19 cellular contexts compared by ENCODE assay signal in genomic region chr2:19864369-19864768, GRCh38. TPM values are rescaled to one million over a fixed set of nuclear protein-coding genes. Genes with fewer than 3 reads are reported as not detected.
DNase-seq lines count a peak whose midpoint lies in the region; ATAC-seq and TF ChIP-seq lines count a peak whose summit lies in the region.
"Had no signal": no experiment of that assay in that cellular context is flagged by ENCODE, and none has a peak within 500 bp of the region (broad histone marks: within the 10 kb centered on the region; RNA-seq: fewer than 3 reads in every experiment).

No MANE protein-coding gene starts in this region.

- H3K23ac ChIP-seq in mesenchymal stem cell (ENCODE audit: low read length in 2 of 2) = no peak overlapping the region

- no peak for TF ChIP-seq CTCF in GM12865 (IDR thresholded peaks at IDR 0.05; ENCODE audit: insufficient read depth, low read depth, low read length, missing control alignments)
- no peak for TF ChIP-seq CTCF in thyroid gland (IDR thresholded peaks at IDR 0.05)

- H3K18ac ChIP-seq in mesenchymal stem cell (ENCODE audit: low read depth in 1 of 2, low read length in 2 of 2) = no peak overlapping the region

- H3K9me3 ChIP-seq in mesenchymal stem cell (ENCODE audit: control insufficient read depth, low read length) (no peaks in the 10 kb centered on the region), thyroid gland (no peaks in the 10 kb centered on the region)
- H3K9me3 ChIP-seq: BLaER1, MG63, SJSA1 had no signal

- H2BK15ac ChIP-seq in mesenchymal stem cell (ENCODE audit: low read depth, poor library complexity, severe bottlenecking) = peak overlapping the region; percentile 9

- no peak overlapping the region for H3K4ac ChIP-seq in mesenchymal stem cell (ENCODE audit: low read depth in 1 of 2, low read length in 2 of 2)

- TF ChIP-seq POLR2A in thyroid gland (IDR thresholded peaks at IDR 0.05) = no peak

- no peak for ATAC-seq in HG02870 (IDR thresholded peaks at IDR 0.05; ENCODE audit: unreplicated experiment)

- no peaks in the 10 kb centered on the region for H3K79me1 ChIP-seq in mesenchymal stem cell (replicated peaks; ENCODE audit: low read length, poor library complexity, severe bottlenecking)

- no peak overlapping the region for H2BK12ac ChIP-seq in mesenchymal stem cell (ENCODE audit: low read length in 2 of 2)

- H3K27ac ChIP-seq in mesenchymal stem cell (ENCODE audit: low read length, poor library complexity, severe bottlenecking) (no peak overlapping the region), thyroid gland (no peak overlapping the region)
- H3K27ac ChIP-seq: BLaER1, KMS-11, PC-9, SJSA1 had no signal

- peak overlapping the region; percentile 45 for H2AK5ac ChIP-seq in mesenchymal stem cell (ENCODE audit: low read length, severe bottlenecking)

- H2BK5ac ChIP-seq in mesenchymal stem cell (ENCODE audit: low read depth, low read length, poor library complexity, severe bottlenecking) = peak overlapping the region; percentile 26

- H3K4me2 ChIP-seq in mesenchymal stem cell (ENCODE audit: low read length, poor library complexity, severe bottlenecking) = no peak overlapping the region
- H3K4me2 ChIP-seq: BLaER1, KMS-11, PC-9 had no signal

- no peaks in the 10 kb centered on the region for H3K36me3 ChIP-seq in mesenchymal stem cell (ENCODE audit: control insufficient read depth in 1 of 2, insufficient read depth in 2 of 2, low read depth in 1 of 2, low read length in 2 of 2)
- H3K36me3 ChIP-seq in thyroid gland = no peaks in the 10 kb centered on the region
- H3K36me3 ChIP-seq: BLaER1, MG63, SJSA1 had no signal

- H3K4me3 ChIP-seq in GM12865 (ENCODE audit: low read depth, low read length) (no peak overlapping the region), mesenchymal stem cell (ENCODE audit: insufficient read depth in 1 of 2, low read depth in 1 of 2, low read length in 2 of 2) (no peak overlapping the region), thyroid gland (replicated peaks in 1 of 3) (no peak overlapping the region)
- H3K4me3 ChIP-seq: BLaER1, MG63, PC-9, SJSA1 had no signal

- H3K27me3 ChIP-seq in mesenchymal stem cell (ENCODE audit: control insufficient read depth in 1 of 2, insufficient read depth in 1 of 2, low read length in 2 of 2) (peaks cover 0 to 5% of the 10 kb centered on the region in 2 experiments), thyroid gland (no peaks in the 10 kb centered on the region)
- H3K27me3 ChIP-seq: MG63, SJSA1 had no signal

- H4K91ac ChIP-seq in mesenchymal stem cell (ENCODE audit: low read length) = no peak overlapping the region

- H4K8ac ChIP-seq in mesenchymal stem cell (ENCODE audit: low read length) = no peak overlapping the region

- no peak overlapping the region for H3K9ac ChIP-seq in mesenchymal stem cell (ENCODE audit: low read length)
- H3K9ac ChIP-seq: BLaER1, KMS-11 had no signal

- H2AFZ ChIP-seq in mesenchymal stem cell (ENCODE audit: low read depth, low read length) = no peak overlapping the region
- H2AFZ ChIP-seq: PC-9 had no signal

- peaks cover 39% of the 10 kb centered on the region for H3K4me1 ChIP-seq in mesenchymal stem cell (ENCODE audit: control insufficient read depth, insufficient read depth, low read depth, low read length)
- H3K4me1 ChIP-seq in thyroid gland = peaks cover 5 to 13% of the 10 kb centered on the region in 2 donors
- H3K4me1 ChIP-seq: BLaER1 had no signal

- 83% methylated on average over 12 of the region's 12 CpGs for WGBS in mesenchymal stem cell
- WGBS in thyroid gland, 2 donors = 86 to 93% methylated on average over 12 of the region's 12 CpGs

- no peak overlapping the region for H3K14ac ChIP-seq in mesenchymal stem cell (ENCODE audit: low read length in 2 of 2)

- intact Hi-C loops in thyroid gland (cut with DNase I) = loop anchor here (5.0 to 10.0 kb wide), 3 partner anchors 500 to 1342 kb away; no protein-coding TSS in a partner anchor

- DNase-seq in NCI-H2107 treated with DMSO at 0.1 percent for 48 hours (lab: John Stamatoyannopoulos, UW; ENCODE audit: unreplicated experiment) (peak; percentile 4), NCI-H2107 (lab: John Stamatoyannopoulos, UW) (no peak), GM12865 (ENCODE audit: low read depth) (peak; percentile 18), NCI-H345 (lab: John Stamatoyannopoulos, UW) (peak; percentile 34), mesenchymal stem cell (no peak), thyroid gland (no peak), SW480 (ENCODE audit: low spot score) (no peak)
- DNase-seq: CD4-positive, alpha-beta memory T cell; MG63; NCI-H1048; NCI-H1694; NCI-H510A; NCI-H82; PC-9; T-helper 2 cell had no signal

- H2BK120ac ChIP-seq in mesenchymal stem cell (ENCODE audit: low read depth, low read length) = no peak overlapping the region

RNA-seq across cellular contexts. Expression of gene TTC32, which starts 37.4 kb away (rescaled TPM):
- polyA plus RNA-seq in mesenchymal stem cell (2013, experiment 1 of 2) = 5.0 TPM
- polyA plus RNA-seq in mesenchymal stem cell (2013, experiment 2 of 2) = 6.9 TPM
- total RNA-seq in thyroid gland = 10 to 100 TPM; 12.4 to 28.8 (median 13.7) TPM

Comparison
In these comparisons a context has a peak if more than half of its experiments do, and no peak if none do; other contexts are left out.
1. DNase-seq: peak in NCI-H2107 treated with DMSO at 0.1 percent for 48 hours (single experiment), GM12865 (single experiment) and NCI-H345 (single experiment); none in NCI-H2107 (single experiment), mesenchymal stem cell (single experiment), thyroid gland (0 of 2) and SW480 (single experiment).